9 cellular contexts compared by ENCODE assay signal in genomic region chr6:48236375-48236774, GRCh38.
"Had no signal": no experiment of that assay in that cellular context is flagged by ENCODE, and none has a peak within 500 bp of the region (broad histone marks: within the 10 kb centered on the region; RNA-seq: fewer than 3 reads in every experiment).

No MANE protein-coding gene starts in this region.

- DNase-seq: GM23248, GOT3, H7, H9, HCEC 1CT, HFFc6 had no signal

- H3K27ac ChIP-seq: GM23248 had no signal

- H3K4me3 ChIP-seq: GM23248, GM23338, HAP-1 had no signal

- ATAC-seq: GM23338, HCT116 had no signal

- H3K4me1 ChIP-seq: HAP-1 had no signal

- H3K36me3 ChIP-seq: HAP-1 had no signal
